Comparison of ENCODE assay signal across 16 cellular contexts in the genomic region with DNA sequence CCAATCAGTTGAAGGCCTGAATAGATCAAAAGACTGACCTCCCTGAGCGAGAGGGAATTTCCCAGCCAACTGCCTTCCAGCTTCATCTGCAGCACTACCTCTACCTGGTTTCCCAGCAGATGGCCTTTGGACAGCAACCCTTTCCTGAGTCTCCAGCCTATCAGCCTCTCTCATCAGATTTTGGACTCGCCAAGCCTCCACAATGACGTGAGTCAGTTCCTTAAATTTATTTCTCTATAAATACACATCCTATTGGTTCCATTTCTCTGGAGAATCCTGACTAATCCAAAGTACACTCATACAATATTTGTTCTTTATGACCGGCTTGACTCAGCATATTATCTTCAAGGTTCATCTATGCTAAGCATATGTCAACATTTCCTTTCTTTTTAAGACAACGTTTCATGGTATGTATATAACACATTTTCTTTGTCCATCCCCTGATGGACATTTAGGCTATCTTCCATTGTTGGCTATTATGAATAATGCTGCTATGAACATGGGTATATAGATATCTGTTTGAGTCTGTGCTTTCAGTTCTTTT.
"Had no signal": no experiment of that assay in that cellular context is flagged by ENCODE, and none has a peak within 500 bp of the region (broad histone marks: within the 10 kb centered on the region; RNA-seq: fewer than 3 reads in every experiment).

No MANE protein-coding gene starts in this region.

- H3K4me3 Mint-ChIP-seq: dendritic cell treated with granulocyte-macrophage colony-stimulating factor and Interleukin-4, amounts not matched to agents 40 ng/mL and 50 ng/mL, for 4 days; naive thymus-derived CD8-positive, alpha-beta T cell; neural crest cell had no signal

- H3K4me1 Mint-ChIP-seq: naive thymus-derived CD8-positive, alpha-beta T cell had no signal

- FAIRE-seq: colon had no signal

- H3K27ac Mint-ChIP-seq: dendritic cell treated with granulocyte-macrophage colony-stimulating factor and Interleukin-4, amounts not matched to agents 40 ng/mL and 50 ng/mL, for 4 days; naive thymus-derived CD8-positive, alpha-beta T cell had no signal

- H3K4me3 ChIP-seq: mucosa of descending colon, ovary, smooth muscle cell, suprapubic skin, thyroid gland, upper lobe of left lung, uterus had no signal

- H3K36me3 ChIP-seq: ovary, suprapubic skin, thyroid gland, upper lobe of left lung, uterus had no signal

- H3K9me3 Mint-ChIP-seq: dendritic cell treated with granulocyte-macrophage colony-stimulating factor and Interleukin-4, amounts not matched to agents 40 ng/mL and 50 ng/mL, for 4 days had no signal

- H3K27ac ChIP-seq: foreskin keratinocyte, ovary, suprapubic skin, thyroid gland, upper lobe of left lung, uterus had no signal

- ATAC-seq: foreskin keratinocyte; mucosa of descending colon; naive thymus-derived CD8-positive, alpha-beta T cell; right cardiac atrium had no signal

- H3K9me3 ChIP-seq: mucosa of descending colon, ovary, suprapubic skin, thyroid gland, upper lobe of left lung, uterus had no signal

- H3K27me3 ChIP-seq: foreskin keratinocyte, ovary, suprapubic skin, thyroid gland, upper lobe of left lung, uterus had no signal

- H3K4me1 ChIP-seq: foreskin keratinocyte, suprapubic skin, thyroid gland, upper lobe of left lung, uterus had no signal

- H3K27me3 Mint-ChIP-seq: dendritic cell treated with granulocyte-macrophage colony-stimulating factor and Interleukin-4, amounts not matched to agents 40 ng/mL and 50 ng/mL, for 4 days had no signal

- H3K4me2 ChIP-seq: smooth muscle cell had no signal

- DNase-seq: foreskin keratinocyte; mammary epithelial cell; mucosa of descending colon; naive thymus-derived CD8-positive, alpha-beta T cell; ovary; right cardiac atrium; stimulated activated CD4-positive, alpha-beta T cell treated with anti-CD3 and anti-CD28 coated beads, Interleukin-2, amount 100 ng/mL, for 48 hours; stimulated activated naive CD4-positive, alpha-beta T cell treated with Interleukin-2 at 50 U/mL for 16 hours; thyroid gland; upper lobe of left lung; uterus had no signal
